17 cellular contexts compared by ENCODE assay signal in genomic region chr14:95363468-95363954, GRCh38.
"Had no signal": no experiment of that assay in that cellular context is flagged by ENCODE, and none has a peak within 500 bp of the region (broad histone marks: within the 10 kb centered on the region; RNA-seq: fewer than 3 reads in every experiment).

No MANE protein-coding gene starts in this region.

- H3K27ac ChIP-seq: cardiac muscle cell, pancreas, transverse colon had no signal

- FAIRE-seq: islet of Langerhans, pancreas had no signal

- DNase-seq: activated CD4-positive, alpha-beta T cell treated with anti-CD3 and anti-CD28 coated beads, Interleukin-2, amount 50 U/mL, for 4 hours; activated naive CD4-positive, alpha-beta T cell treated with anti-CD3 and anti-CD28 coated beads, Interleukin-2, amount 10 ng/mL, durations not matched to agents 7 days and 5 days; activated T-cell treated with anti-CD3 and anti-CD28 coated beads, Interleukin-2, amount 50 U/mL, for 1 hour; erythroblast; left colon; pancreas; retina; stimulated activated CD4-positive, alpha-beta T cell treated with anti-CD3 and anti-CD28 coated beads, Interleukin-2, amount 100 ng/mL, for 48 hours; stimulated activated naive B cell treated with anti-CD40 and anti-IgM and Interleukin-4, amounts not matched to agents 10 μg/mL and 1 μg/mL and 100 μg/mL, for 72 hours; T-helper 1 cell; T1000; transverse colon had no signal

- H3K4me1 ChIP-seq: pancreas, transverse colon had no signal

- H3K4me3 ChIP-seq: cardiac muscle cell, dorsolateral prefrontal cortex, lung, pancreas, transverse colon had no signal

- H3K9me3 ChIP-seq: pancreas, transverse colon had no signal

- H3K27me3 ChIP-seq: pancreas, transverse colon had no signal

- ATAC-seq: activated CD4-positive, CD25-positive, alpha-beta regulatory T cell treated with anti-CD3 and anti-CD28 coated beads, Interleukin-2, amount 50 U/mL, for 24 hours; left colon; pancreas had no signal

- H3K36me3 ChIP-seq: cardiac muscle cell, pancreas, transverse colon had no signal
